10 cellular contexts compared by ENCODE assay signal in genomic region chr13:114142640-114143490, GRCh38. TPM values are rescaled to one million over a fixed set of nuclear protein-coding genes. Genes with fewer than 3 reads are reported as not detected.
DNase-seq lines count a peak whose midpoint lies in the region; ATAC-seq, FAIRE-seq and TF ChIP-seq lines count a peak whose summit lies in the region.
"Had no signal": no experiment of that assay in that cellular context is flagged by ENCODE, and none has a peak within 500 bp of the region (broad histone marks: within the 10 kb centered on the region; RNA-seq: fewer than 3 reads in every experiment).

No MANE protein-coding gene starts in this region.

- H2AFZ ChIP-seq in keratinocyte (ENCODE audit: control insufficient read depth, low read length) = peak overlapping the region; percentile 95

- peak overlapping the region in 1 of 3 experiments; percentile 49 for H3K4me3 ChIP-seq in keratinocyte (ENCODE audit: control insufficient read depth in 2 of 3, extremely low read depth in 1 of 3, insufficient read depth in 2 of 3, low read depth in 1 of 3, low read length in 3 of 3)
- H3K4me3 ChIP-seq: suprapubic skin had no signal

- H3K27ac Mint-ChIP-seq in CD4-positive, alpha-beta T cell = no peak overlapping the region
- H3K27ac Mint-ChIP-seq in glutamatergic neuron (ENCODE audit: unreplicated experiment) = no peak overlapping the region

- H3K27me3 ChIP-seq in CD4-positive, alpha-beta T cell (ENCODE audit: control insufficient read depth, insufficient read depth, low read length) = no peaks in the 10 kb centered on the region
- H3K27me3 ChIP-seq in keratinocyte (ENCODE audit: control insufficient read depth, extremely low read depth, insufficient read depth, low read length) = peaks cover 9% of the 10 kb centered on the region
- H3K27me3 ChIP-seq: suprapubic skin had no signal

- peaks cover 24% of the 10 kb centered on the region for H3K4me1 ChIP-seq in keratinocyte (ENCODE audit: control insufficient read depth, extremely low read depth, insufficient read depth, low read length)

- CTCF ChIA-PET in CD4-positive, alpha-beta T cell (lab: Charles Lee) = interaction anchor here (1.0 to 1.6 kb wide), 5 partner anchors 9 to 57 kb away, joined by 3 to 7 read pairs (median 3); no protein-coding TSS in a partner anchor

- no peaks in the 10 kb centered on the region for H4K20me1 ChIP-seq in keratinocyte (ENCODE audit: control insufficient read depth, extremely low read depth, insufficient read depth, low read length)

- H3K9ac ChIP-seq in keratinocyte (ENCODE audit: control insufficient read depth, extremely low read depth, insufficient read depth, low read length) = peak overlapping the region; percentile 15

- H3K36me3 Mint-ChIP-seq in CD4-positive, alpha-beta T cell (ENCODE audit: low read depth) = no peaks in the 10 kb centered on the region
- peaks cover under 1% of the 10 kb centered on the region for H3K36me3 Mint-ChIP-seq in glutamatergic neuron (ENCODE audit: unreplicated experiment)

- H3K79me2 ChIP-seq in keratinocyte (ENCODE audit: control insufficient read depth, insufficient read depth, low read length) = no peaks in the 10 kb centered on the region

- H3K9me3 Mint-ChIP-seq in CD4-positive, alpha-beta T cell = no peaks in the 10 kb centered on the region
- peaks cover 6% of the 10 kb centered on the region for H3K9me3 Mint-ChIP-seq in glutamatergic neuron (ENCODE audit: unreplicated experiment)

- H3K4me1 Mint-ChIP-seq in CD4-positive, alpha-beta T cell (ENCODE audit: low read depth) = peaks cover 29% of the 10 kb centered on the region
- H3K4me1 Mint-ChIP-seq in glutamatergic neuron (ENCODE audit: low read depth, unreplicated experiment) = peaks cover 25% of the 10 kb centered on the region

- no peaks in the 10 kb centered on the region for H3K36me3 ChIP-seq in keratinocyte (ENCODE audit: control insufficient read depth in 2 of 2, extremely low read depth in 1 of 2, insufficient read depth in 2 of 2, low read length in 2 of 2)
- H3K36me3 ChIP-seq: suprapubic skin had no signal

- DNase-seq in CD4-positive, alpha-beta T cell = peak; percentile 68 to 89 (median 82)
- DNase-seq in NCI-H187 (lab: John Stamatoyannopoulos, UW) (peak; percentile 84 to 88), keratinocyte (ENCODE audit: low read depth, low spot score) (peak; percentile 61), epidermal melanocyte (ENCODE audit: insufficient read length, low spot score) (no peak), iPS-NIHi7 (ENCODE audit: extremely low spot score) (no peak), glutamatergic neuron (no peak)
- DNase-seq in activated CD4-positive, alpha-beta T cell treated with anti-CD3 and anti-CD28 coated beads, Interleukin-2, amount 50 U/mL, for 4 hours = peak; percentile 62 to 64

- FAIRE-seq in keratinocyte (lab: Jason Lieb, UNC) = peak; percentile 84

- POLR2A ChIA-PET in CD4-positive, alpha-beta T cell (lab: Charles Lee) = interaction anchor here (0.7 to 5.4 kb wide), 29 partner anchors 9 to 138 kb away, joined by 3 to 138 read pairs (median 6); partner anchors contain the start of genes CFAP97D2, RASA3 and UPF3A

- H3K9me3 ChIP-seq in CD4-positive, alpha-beta T cell (ENCODE audit: control insufficient read depth, low read length) = no peaks in the 10 kb centered on the region
- H3K9me3 ChIP-seq in keratinocyte (ENCODE audit: control insufficient read depth, low read depth, low read length) = no peaks in the 10 kb centered on the region
- H3K9me3 ChIP-seq: suprapubic skin had no signal

- intact Hi-C loops in CD4-positive, alpha-beta T cell (cut with DNase I, micrococcal nuclease) = loop anchor here in 1 of 2 experiments (1.0 kb wide), 2 partner anchors 12 to 83 kb away; no protein-coding TSS in a partner anchor

- dilution Hi-C loops in keratinocyte (cut with MboI; ENCODE audit: extremely low pct_ligation_motif_present, low sequenced_read_pairs) = no loop called here

- no peaks in the 10 kb centered on the region for H3K9me1 ChIP-seq in keratinocyte (ENCODE audit: control insufficient read depth, extremely low read depth, insufficient read depth, low read length)

- H3K27me3 Mint-ChIP-seq in CD4-positive, alpha-beta T cell = no peaks in the 10 kb centered on the region
- peaks cover 7% of the 10 kb centered on the region for H3K27me3 Mint-ChIP-seq in glutamatergic neuron (ENCODE audit: unreplicated experiment)

- ATAC-seq in CD4-positive, alpha-beta T cell (ENCODE audit: poor library complexity) = peak; percentile 60
- no peak for ATAC-seq in GM19455 (IDR thresholded peaks at IDR 0.05; ENCODE audit: unreplicated experiment)

- peak overlapping the region; percentile 82 for H3K27ac ChIP-seq in CD4-positive, alpha-beta T cell (ENCODE audit: low read depth, low read length)
- H3K27ac ChIP-seq in keratinocyte (ENCODE audit: control insufficient read depth, insufficient read depth, low read length) = peak overlapping the region; percentile 20
- H3K27ac ChIP-seq: suprapubic skin had no signal

- no peak for TF ChIP-seq CTCF in CD4-positive, alpha-beta T cell (IDR thresholded peaks at IDR 0.05)
- no peak for TF ChIP-seq CTCF in keratinocyte (optimal IDR thresholded peaks at IDR 0.05 in 1 of 3, IDR thresholded peaks at IDR 0.05 in 1 of 3, conservative IDR thresholded peaks at IDR 0.05 in 1 of 3; ENCODE audit: extremely low read depth in 1 of 3, insufficient read depth in 2 of 3, low read length in 3 of 3)
- no peak for TF ChIP-seq CTCF in glutamatergic neuron (IDR thresholded peaks at IDR 0.05; ENCODE audit: partially characterized antibody, unreplicated experiment)

- no peak overlapping the region for H3K4me3 Mint-ChIP-seq in CD4-positive, alpha-beta T cell
- H3K4me3 Mint-ChIP-seq in glutamatergic neuron (ENCODE audit: unreplicated experiment) = no peak overlapping the region

- H3K4me2 ChIP-seq in keratinocyte (ENCODE audit: control insufficient read depth, extremely low read depth, insufficient read depth, low read depth, low read length) = peak overlapping the region; percentile 74

RNA-seq across cellular contexts. Expression of gene RASA3, which starts 10.4 kb away (rescaled TPM):
- 100 to 1,000 TPM; 181 to 184 TPM for total RNA-seq in CD4-positive, alpha-beta T cell
- 3.5 to 6.9 TPM (median 4.1 TPM) in 3 replicates for polyA plus RNA-seq in keratinocyte
- polyA plus RNA-seq in keratinocyte (2011; ENCODE audit: low read depth) = 1.1 TPM
- polyA plus RNA-seq in keratinocyte (2011; cell fraction: cytosol; rRNA removed) = 3.1 and 4.8 TPM in 2 replicates
- 5.9 and 7.0 TPM in 2 replicates for polyA plus RNA-seq in keratinocyte (2011; cell fraction: nucleus; rRNA removed)
- 2.0 and 6.9 TPM in 2 replicates for polyA plus RNA-seq in keratinocyte (2012; ENCODE audit: low replicate concordance)
- polyA minus RNA-seq in keratinocyte = 3.6 to 5.4 TPM (median 4.5 TPM) in 3 replicates
- polyA minus RNA-seq in keratinocyte (2011; cell fraction: cytosol; rRNA and poly(A)+ RNA removed) = 5.2 TPM
- polyA minus RNA-seq in keratinocyte (2011; cell fraction: nucleus; rRNA and poly(A)+ RNA removed) = 5.0 and 6.9 TPM in 2 replicates
- total RNA-seq in glutamatergic neuron (ENCODE audit: unreplicated experiment) = 15.2 TPM

RNA-seq across cellular contexts. Expression of gene CFAP97D2, which starts 36.2 kb away (rescaled TPM):
- under 1 TPM; 0.47 to 0.52 TPM for total RNA-seq in CD4-positive, alpha-beta T cell
- not detected in 3 replicates for polyA plus RNA-seq in keratinocyte
- not detected for polyA plus RNA-seq in keratinocyte (2011; ENCODE audit: low read depth)
- not detected in 2 replicates for polyA plus RNA-seq in keratinocyte (2011; cell fraction: cytosol; rRNA removed)
- not detected in 2 replicates for polyA plus RNA-seq in keratinocyte (2011; cell fraction: nucleus; rRNA removed)
- not detected in 2 replicates for polyA plus RNA-seq in keratinocyte (2012; ENCODE audit: low replicate concordance)
- polyA minus RNA-seq in keratinocyte = not detected in 3 replicates
- polyA minus RNA-seq in keratinocyte (2011; cell fraction: cytosol; rRNA and poly(A)+ RNA removed) = not detected
- not detected in 2 replicates for polyA minus RNA-seq in keratinocyte (2011; cell fraction: nucleus; rRNA and poly(A)+ RNA removed)
- total RNA-seq in glutamatergic neuron (ENCODE audit: unreplicated experiment) = not detected
- total RNA-seq: suprapubic skin; T-helper 2 cell treated with Interferon-gamma antibody and Interleukin-4, amounts not matched to agents 100 ng/mL and 5 ng/mL, for 36 hours had no signal

Comparison
In these comparisons a context has a peak if more than half of its experiments do, and no peak if none do; other contexts are left out.
1. DNase-seq: peak in CD4-positive, alpha-beta T cell (10 of 10), NCI-H187 (2 of 2), activated CD4-positive, alpha-beta T cell treated with anti-CD3 and anti-CD28 coated beads, Interleukin-2, amount 50 U/mL, for 4 hours (2 of 2) and keratinocyte (single experiment); none in epidermal melanocyte (single experiment), iPS-NIHi7 (single experiment) and glutamatergic neuron (single experiment).
2. RNA of gene RASA3, which starts 10.4 kb away (total RNA-seq): 181 to 184 TPM in CD4-positive, alpha-beta T cell; 15.2 TPM in glutamatergic neuron (single experiment); every median in the first group is over 10 times any median in the second.